In the genomic region with DNA sequence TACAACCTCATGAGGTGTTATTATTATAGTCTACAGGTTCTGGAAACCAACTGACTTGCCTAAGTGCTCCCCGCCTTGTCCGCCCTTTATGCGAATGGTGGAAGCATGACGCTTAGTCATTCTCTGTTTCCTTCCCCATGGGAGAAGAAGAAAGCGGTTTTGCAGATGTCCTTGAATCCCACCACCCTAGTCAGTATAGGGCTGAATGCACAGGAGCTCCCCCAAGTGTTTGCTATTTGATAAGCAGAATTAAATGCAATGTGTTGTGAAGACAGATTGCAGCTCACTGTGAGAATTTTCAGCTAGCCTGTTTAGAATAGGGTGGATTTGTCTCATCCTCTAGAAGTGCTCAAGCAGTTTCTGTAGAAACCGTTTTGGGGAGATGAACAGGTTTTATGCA, we compare ENCODE assay signal across 12 cellular contexts.
A peak's percentile ranks its signal among the peaks of the same experiment; 100 is the strongest.
DNase-seq lines count a peak whose midpoint lies in the region; ATAC-seq, FAIRE-seq and TF ChIP-seq lines count a peak whose summit lies in the region.
"Had no signal": no experiment of that assay in that cellular context is flagged by ENCODE, and none has a peak within 500 bp of the region (broad histone marks: within the 10 kb centered on the region; RNA-seq: fewer than 3 reads in every experiment).

No MANE protein-coding gene starts in this region.

- WGBS in neuronal stem cell (ENCODE audit: extremely low coverage in 2 of 2, insufficient read length in 2 of 2, insufficient replicate concordance in 1 of 2), 2 donors: no CpG with 5 or more reads among the region's 6 CpGs

- H2BK5ac ChIP-seq in neuronal stem cell (ENCODE audit: low read length): no peak overlapping the region

- H3K23ac ChIP-seq in neuronal stem cell (ENCODE audit: low read depth, low read length, poor library complexity): no peak overlapping the region

- H4K91ac ChIP-seq in neuronal stem cell (ENCODE audit: low read depth, low read length, poor library complexity): no peak overlapping the region

- no peaks in the 10 kb centered on the region for H3K79me1 ChIP-seq in neuronal stem cell (ENCODE audit: low read depth, low read length)

- H3K4me2 ChIP-seq in neuronal stem cell (ENCODE audit: insufficient read depth, low read length, poor library complexity, severe bottlenecking): no peak overlapping the region

- H3K27ac ChIP-seq in neuronal stem cell (replicated peaks; ENCODE audit: low read length): no peak overlapping the region
- H3K27ac ChIP-seq: neutrophil, SJCRH30 had no signal

- no peak overlapping the region for H4K8ac ChIP-seq in neuronal stem cell (ENCODE audit: low read depth, low read length)

- H3K4me3 ChIP-seq in bronchial epithelial cell (ENCODE audit: low read depth, low read length): no peak overlapping the region
- no peak overlapping the region for H3K4me3 ChIP-seq in neuronal stem cell (ENCODE audit: low read length in 2 of 2)
- H3K4me3 ChIP-seq: SJCRH30 had no signal

- H3K4ac ChIP-seq in neuronal stem cell (ENCODE audit: low read length): no peak overlapping the region

- TF ChIP-seq CTCF in bronchial epithelial cell (IDR thresholded peaks at IDR 0.05; ENCODE audit: insufficient read depth, low read length, severe bottlenecking): peak; percentile 9

- no peak overlapping the region for H3K14ac ChIP-seq in neuronal stem cell (ENCODE audit: low read length)

- no peak overlapping the region for H2AK5ac ChIP-seq in neuronal stem cell (ENCODE audit: low read depth, low read length)

- no peak overlapping the region for H3K18ac ChIP-seq in neuronal stem cell (ENCODE audit: low read length)

- no peaks in the 10 kb centered on the region for H3K9me3 ChIP-seq in neuronal stem cell (replicated peaks in 1 of 2; ENCODE audit: control insufficient read depth in 2 of 2, insufficient read depth in 1 of 2, low read depth in 1 of 2, low read length in 2 of 2)
- H3K9me3 ChIP-seq: neutrophil, SJCRH30 had no signal

- no peaks in the 10 kb centered on the region for H3K4me1 ChIP-seq in neuronal stem cell (ENCODE audit: control insufficient read depth in 2 of 2, insufficient read depth in 1 of 2, low read depth in 1 of 2, low read length in 2 of 2)
- H3K4me1 ChIP-seq: SJCRH30 had no signal

- H3K36me3 ChIP-seq in bronchial epithelial cell (ENCODE audit: control insufficient read depth, insufficient read depth, low read length) (no peaks in the 10 kb centered on the region), neuronal stem cell (replicated peaks in 1 of 2; ENCODE audit: control insufficient read depth in 2 of 2, insufficient read depth in 2 of 2, low read length in 2 of 2) (no peaks in the 10 kb centered on the region)
- H3K36me3 ChIP-seq: neutrophil, SJCRH30 had no signal

- DNase-seq in NCI-H2171 treated with DMSO at 0.1 percent for 48 hours (lab: John Stamatoyannopoulos, UW) (peak; percentile 25), NCI-H2171 (lab: John Stamatoyannopoulos, UW) (no peak), NCI-H1092 treated with DMSO at 0.1 percent for 48 hours (lab: John Stamatoyannopoulos, UW) (peak; percentile 37), bronchial epithelial cell (ENCODE audit: low read depth) (no peak), neuronal stem cell (ENCODE audit: low spot score) (peak; percentile 9), cortex of kidney (lab: John Stamatoyannopoulos, UW) (no peak)
- no peak for DNase-seq in activated CD4-positive, alpha-beta T cell treated with anti-CD3 and anti-CD28 coated beads for 48 hours
- DNase-seq: activated gamma-delta T cell; stimulated activated naive CD4-positive, alpha-beta T cell treated with Interleukin-2 at 50 U/mL for 16 hours had no signal

- no peak overlapping the region for H2AFZ ChIP-seq in neuronal stem cell (ENCODE audit: low read length)

- no peak for ATAC-seq in HG03571 (IDR thresholded peaks at IDR 0.05; ENCODE audit: unreplicated experiment)

- no peak for FAIRE-seq in bronchial epithelial cell (lab: Jason Lieb, UNC)

- no peak overlapping the region for H2BK12ac ChIP-seq in neuronal stem cell (ENCODE audit: low read length)

- H3K27me3 ChIP-seq in bronchial epithelial cell (ENCODE audit: control insufficient read depth, insufficient read depth, low read length) (no peaks in the 10 kb centered on the region), neuronal stem cell (ENCODE audit: control insufficient read depth in 3 of 3, insufficient read depth in 3 of 3, low read depth in 1 of 3, low read length in 3 of 3) (no peaks in the 10 kb centered on the region)
- H3K27me3 ChIP-seq: neutrophil, SJCRH30 had no signal

- H2BK120ac ChIP-seq in neuronal stem cell (ENCODE audit: low read depth, low read length): no peak overlapping the region

- H3K9ac ChIP-seq in neuronal stem cell (ENCODE audit: low read depth, low read length, poor library complexity): no peak overlapping the region

- H2BK15ac ChIP-seq in neuronal stem cell (ENCODE audit: low read length): no peak overlapping the region

Comparison
In these comparisons a context has a peak if more than half of its experiments do, and no peak if none do; other contexts are left out.
1. DNase-seq: peak in NCI-H2171 treated with DMSO at 0.1 percent for 48 hours (single experiment), NCI-H1092 treated with DMSO at 0.1 percent for 48 hours (single experiment) and neuronal stem cell (single experiment); none in NCI-H2171 (single experiment), bronchial epithelial cell (single experiment), activated CD4-positive, alpha-beta T cell treated with anti-CD3 and anti-CD28 coated beads for 48 hours (single experiment) and cortex of kidney (single experiment).